Comparison of ENCODE assay signal across 11 cellular contexts in genomic region chr12:116318738-116319050, GRCh38. TPM values are rescaled to one million over a fixed set of nuclear protein-coding genes. Genes with fewer than 3 reads are reported as not detected.
DNase-seq lines count a peak whose midpoint lies in the region; TF ChIP-seq lines count a peak whose summit lies in the region.
"Had no signal": no experiment of that assay in that cellular context is flagged by ENCODE, and none has a peak within 500 bp of the region (broad histone marks: within the 10 kb centered on the region; RNA-seq: fewer than 3 reads in every experiment).

No MANE protein-coding gene starts in this region.

- no peaks in the 10 kb centered on the region for H3K9me3 ChIP-seq in esophagus squamous epithelium

- TF ChIP-seq CTCF in esophagus squamous epithelium (IDR thresholded peaks at IDR 0.05) (no peak), retinal pigment epithelial cell (conservative IDR thresholded peaks at IDR 0.05; ENCODE audit: low read depth, low read length) (no peak)

- H3K4me3 ChIP-seq in esophagus squamous epithelium (peak overlapping the region; percentile 3 to 42 (median 18)), retinal pigment epithelial cell (ENCODE audit: low read length) (no peak overlapping the region)

- H3K36me3 ChIP-seq in esophagus squamous epithelium: no peaks in the 10 kb centered on the region

- intact Hi-C loops in esophagus squamous epithelium (cut with DNase I): no loop called here

- no peak for TF ChIP-seq POLR2A in esophagus squamous epithelium (IDR thresholded peaks at IDR 0.05)

- DNase-seq in DMS79 treated with DMSO at 0.1 percent for 48 hours (lab: John Stamatoyannopoulos, UW): peak; percentile 74
- DNase-seq in NCI-H69 (lab: John Stamatoyannopoulos, UW): peak; percentile 58
- DNase-seq in esophagus squamous epithelium (lab: John Stamatoyannopoulos, UW): no peak
- peak; percentile 52 for DNase-seq in retinal pigment epithelial cell (ENCODE audit: low read depth)
- no peak for DNase-seq in T-helper 2 cell
- DNase-seq in activated CD4-positive, alpha-beta T cell treated with anti-CD3 and anti-CD28 coated beads for 1 hour: no peak
- no peak for DNase-seq in GM19240 (ENCODE audit: insufficient read length, low spot score)
- no peak for DNase-seq in GF-D8 (lab: John Stamatoyannopoulos, UW)
- DNase-seq: amygdala; naive thymus-derived CD4-positive, alpha-beta T cell; NCI-H1417 treated with DMSO at 0.1 percent for 48 hours had no signal

- peaks cover 18 to 43% (median 27%) of the 10 kb centered on the region in 3 donors for H3K4me1 ChIP-seq in esophagus squamous epithelium

- H3K27ac ChIP-seq in esophagus squamous epithelium: peak overlapping the region; percentile 67 to 92 (median 83)

- 35 to 65% methylated on average over 6 to 8 of the region's 8 CpGs for WGBS in esophagus squamous epithelium, 2 donors

- H3K27me3 ChIP-seq in esophagus squamous epithelium: no peaks in the 10 kb centered on the region

RNA-seq across cellular contexts. Expression of gene MED13L, which starts 41.2 kb away (rescaled TPM):
- total RNA-seq in esophagus squamous epithelium: 100 to 1,000 TPM in 1 of 4 donors, 10 to 100 TPM in 3; 52.2 to 137 (median 62.1) TPM

Comparison
In these comparisons a context has a peak if more than half of its experiments do, and no peak if none do; other contexts are left out.
1. DNase-seq: peak in DMS79 treated with DMSO at 0.1 percent for 48 hours (single experiment), NCI-H69 (single experiment) and retinal pigment epithelial cell (single experiment); none in esophagus squamous epithelium (single experiment), T-helper 2 cell (0 of 5), activated CD4-positive, alpha-beta T cell treated with anti-CD3 and anti-CD28 coated beads for 1 hour (single experiment), GM19240 (single experiment) and GF-D8 (single experiment).